8 cellular contexts compared by ENCODE assay signal in genomic region chr16:72664480-72665408, GRCh38.
A peak's percentile ranks its signal among the peaks of the same experiment; 100 is the strongest.
DNase-seq lines count a peak whose midpoint lies in the region; ATAC-seq, FAIRE-seq and TF ChIP-seq lines count a peak whose summit lies in the region.

No MANE protein-coding gene starts in this region.

- no peak; the same call in 1 of the 2 replicates for TF ChIP-seq CTCF in BE2C (IDR thresholded peaks at IDR 0.05; ENCODE audit: low read depth, low read length)

- H3K9me3 ChIP-seq in BE2C = no peaks in the 10 kb centered on the region

- no peaks in the 10 kb centered on the region for H3K36me3 ChIP-seq in BE2C

- peak; percentile 99 for ATAC-seq in HG03439 (IDR thresholded peaks at IDR 0.05; ENCODE audit: unreplicated experiment)

- H3K4me1 ChIP-seq in BE2C = 0 out of 2 replicates have a peak, but pooled peaks cover 4% of the 10 kb centered on the region

- DNase-seq in BE2C (peak; percentile 98), GM19238 (ENCODE audit: insufficient read length, low spot score) (peak; percentile 86), NCI-H510A (lab: John Stamatoyannopoulos, UW) (peak; percentile 77), kidney glomerular epithelial cell (lab: John Stamatoyannopoulos, UW) (peak; percentile 98)
- peak; percentile 90 to 94 for DNase-seq in activated CD4-positive, alpha-beta T cell treated with anti-CD3 and anti-CD28 coated beads for 24 hours (ENCODE audit: low read depth in 2 of 2)
- peak; percentile 85 to 90 for DNase-seq in stimulated activated CD4-positive, alpha-beta T cell treated with anti-CD3 and anti-CD28 coated beads, Interleukin-1b, Interleukin-23, amount 100 ng/mL, for 1 hour (ENCODE audit: low read depth in 2 of 2)

- H3K27me3 ChIP-seq in BE2C = no peaks in the 10 kb centered on the region

- H3K4me3 ChIP-seq in BE2C (ENCODE audit: low read depth, low read length) = peak overlapping the region; percentile 86

- FAIRE-seq in colon (lab: Jason Lieb, UNC) = peak; percentile 24

Comparison
In these comparisons a context has a peak if more than half of its experiments do, and no peak if none do; other contexts are left out.
1. Peak in every context shown above with its lines: DNase-seq, ATAC-seq and H3K4me3 ChIP-seq.